2 cellular contexts compared by ENCODE assay signal in genomic region chr6:81734081-81734480, GRCh38.
TF ChIP-seq lines count a peak whose summit lies in the region.

No MANE protein-coding gene starts in this region.

TF ChIP-seq in SK-N-SH, 30 proteins besides CTCF, POLR2A, EP300 and RAD21 (continued from another document):
- TF ChIP-seq RXRA (IDR thresholded peaks at IDR 0.05; ENCODE audit: borderline replicate concordance, low read depth) = no peak
- no peak for TF ChIP-seq SIN3A (IDR thresholded peaks at IDR 0.05; ENCODE audit: borderline replicate concordance, low read depth, low read length)
- TF ChIP-seq MAX (IDR thresholded peaks at IDR 0.05; ENCODE audit: low read depth) = no peak
- no peak for TF ChIP-seq ELF1 (IDR thresholded peaks at IDR 0.05)
- TF ChIP-seq RFX5 (IDR thresholded peaks at IDR 0.05; ENCODE audit: low read length) = no peak
- TF ChIP-seq PBX3 (IDR thresholded peaks at IDR 0.05) = no peak
- no peak for TF ChIP-seq TCF12 (IDR thresholded peaks at IDR 0.05)
- no peak for TF ChIP-seq REST (IDR thresholded peaks at IDR 0.05; ENCODE audit: low read depth, low read length)
- no peak for TF ChIP-seq FOXM1 (IDR thresholded peaks at IDR 0.05; ENCODE audit: low read depth)
- TF ChIP-seq RCOR1 (IDR thresholded peaks at IDR 0.05; ENCODE audit: low read length) = no peak
- no peak for TF ChIP-seq EZH2phosphoT487 (IDR thresholded peaks at IDR 0.05; ENCODE audit: borderline replicate concordance, low read depth)
- TF ChIP-seq NRF1 (IDR thresholded peaks at IDR 0.05; ENCODE audit: low read depth, low read length) = no peak
- no peak for TF ChIP-seq JUND (IDR thresholded peaks at IDR 0.05)

TF ChIP-seq in SK-N-SH treated with all-trans-retinoic acid at 6 μM for 48 hours, 23 proteins besides CTCF, POLR2A, EP300 and RAD21 (continued from another document):
- no peak for TF ChIP-seq CSRNP3 (CRISPR knock-in tag; IDR thresholded peaks at IDR 0.05)
- TF ChIP-seq BACH2 (CRISPR knock-in tag; IDR thresholded peaks at IDR 0.05; ENCODE audit: borderline replicate concordance) = no peak
- no peak for TF ChIP-seq ISL1 (CRISPR knock-in tag; IDR thresholded peaks at IDR 0.05)
- TF ChIP-seq ZC3H10 (CRISPR knock-in tag; IDR thresholded peaks at IDR 0.05) = no peak
- TF ChIP-seq OSR1 (CRISPR knock-in tag; IDR thresholded peaks at IDR 0.05) = no peak
- no peak for TF ChIP-seq ZNF70 (CRISPR knock-in tag; IDR thresholded peaks at IDR 0.05)
- no peak for TF ChIP-seq CREB5 (CRISPR knock-in tag; IDR thresholded peaks at IDR 0.05; ENCODE audit: low read depth)
- no peak for TF ChIP-seq ZNF565 (CRISPR knock-in tag; conservative IDR thresholded peaks at IDR 0.05; ENCODE audit: low read depth)
- no peak for TF ChIP-seq ZFP3 (CRISPR knock-in tag; IDR thresholded peaks at IDR 0.05)
- TF ChIP-seq TOX (CRISPR knock-in tag; IDR thresholded peaks at IDR 0.05; ENCODE audit: borderline replicate concordance) = no peak
- no peak for TF ChIP-seq TCF4 (CRISPR knock-in tag; IDR thresholded peaks at IDR 0.05; ENCODE audit: borderline replicate concordance)
